In genomic region chr11:74749127-74749964, GRCh38 we compare ENCODE assay signal across 8 cellular contexts. TPM values are rescaled to one million over a fixed set of nuclear protein-coding genes. Genes with fewer than 3 reads are reported as not detected.
DNase-seq lines count a peak whose midpoint lies in the region; ATAC-seq and TF ChIP-seq lines count a peak whose summit lies in the region.

No MANE protein-coding gene starts in this region.

- peaks cover 3% of the 10 kb centered on the region for H3K36me3 Mint-ChIP-seq in neural crest cell (ENCODE audit: low read depth)

- H3K9me2 ChIP-seq in PC-3 (replicated peaks; ENCODE audit: low read length) = no peaks in the 10 kb centered on the region

- H3K4me3 ChIP-seq in PC-3 (ENCODE audit: low read length) (peak overlapping the region; percentile 90), fibroblast of the aortic adventitia (ENCODE audit: low read depth, low read length) (peak overlapping the region; percentile 86), transverse colon (peak overlapping the region; percentile 97 to 99 (median 98))

- TF ChIP-seq POLR2A in GM18951 (IDR thresholded peaks at IDR 0.05; ENCODE audit: extremely low read depth, insufficient read depth, insufficient read length) (peak; percentile 17), transverse colon (IDR thresholded peaks at IDR 0.05) (no peak)

- peak; percentile 49 for ATAC-seq in HG03135 (IDR thresholded peaks at IDR 0.05; ENCODE audit: unreplicated experiment)
- ATAC-seq in PC-3 = peak; percentile 70

- H3K4me2 ChIP-seq in PC-3 (ENCODE audit: low read length) = peak overlapping the region; percentile 95

- peak overlapping the region; percentile 91 for H3K4me3 Mint-ChIP-seq in neural crest cell

- H3K27me3 Mint-ChIP-seq in neural crest cell (ENCODE audit: low read depth) = no peaks in the 10 kb centered on the region

- H2AFZ ChIP-seq in PC-3 (ENCODE audit: low read length) = peak overlapping the region; percentile 77

- H3K27me3 ChIP-seq in PC-3 (ENCODE audit: low read length) (no peaks in the 10 kb centered on the region), transverse colon (no peaks in the 10 kb centered on the region)

- H3K9ac ChIP-seq in PC-3 (ENCODE audit: low read length) = peak overlapping the region; percentile 87

- DNase-seq in C1 segment of cervical spinal cord (lab: John Stamatoyannopoulos, UW) (peak in 10 of 14 donors; percentile 20 to 76 (median 46)), PC-3 (peak; percentile 53), activated T-helper 1 cell treated with Interleukin-2 at 50 U/mL for 16 hours (ENCODE audit: low read depth) (peak; percentile 29), fibroblast of the aortic adventitia (ENCODE audit: low read depth) (peak; percentile 41), neural crest cell (ENCODE audit: low read depth, low spot score) (peak; percentile 25), transverse colon (peak; percentile 54)

- H3K27ac Mint-ChIP-seq in neural crest cell (ENCODE audit: unreplicated experiment) = peak overlapping the region; percentile 95

- no peaks in the 10 kb centered on the region for H3K9me3 ChIP-seq in PC-3 (ENCODE audit: low read length)
- no peaks in the 10 kb centered on the region for H3K9me3 ChIP-seq in transverse colon

- TF ChIP-seq EP300 in transverse colon (IDR thresholded peaks at IDR 0.05; ENCODE audit: low read depth) = no peak

- intact Hi-C loops in PC-3 (cut with micrococcal nuclease) = no loop called here
- intact Hi-C loops in transverse colon (cut with DNase I; ENCODE audit: low total_unique reads) = no loop called here

- no peaks in the 10 kb centered on the region for H3K9me3 Mint-ChIP-seq in neural crest cell

- peaks cover 3% of the 10 kb centered on the region for H3F3A ChIP-seq in PC-3 (ENCODE audit: low read length, unreplicated experiment)

- in situ Hi-C loops in GM18951 (cut with MboI; ENCODE audit: low sequenced_read_pairs, unreplicated experiment) (no loop called here), transverse colon (cut with MboI; ENCODE audit: low pct_ligation_motif_present in 1 of 4, low pct_unique_long_range_greater_than_20kb in 1 of 4, low sequenced_read_pairs in 3 of 4) (loop anchor here in 3 of 4 donors (25.0 kb wide), 2 partner anchors 137 to 287 kb away; partner anchors contain the start of gene KCNE3 (in 3 of the 3))

- peaks cover 23% of the 10 kb centered on the region for H4K20me1 ChIP-seq in PC-3 (ENCODE audit: low read length)

- WGBS in transverse colon (ENCODE audit: low coverage in 1 of 2), 2 donors = 0 to 2% methylated on average over 6 to 46 of the region's 63 CpGs

- peaks cover 52% of the 10 kb centered on the region for H3K79me2 ChIP-seq in PC-3 (ENCODE audit: low read length)

- CTCF ChIA-PET in PC-3 (lab: Charles Lee) = interaction anchor here (1.0 kb wide), 2 partner anchors 10 to 47 kb away, joined by 3 to 4 read pairs; no protein-coding TSS in a partner anchor

- peaks cover 37% of the 10 kb centered on the region for H3K4me1 Mint-ChIP-seq in neural crest cell

- H3K27ac ChIP-seq in PC-3 (ENCODE audit: low read length) (peak overlapping the region; percentile 55), transverse colon (peak overlapping the region; percentile 96 to 99 (median 98))

- POLR2A ChIA-PET in PC-3 (lab: Charles Lee; ENCODE audit: unreplicated experiment) = interaction anchor here (0.7 kb wide), 1 partner anchor 119 kb away, joined by 3 read pairs; no protein-coding TSS in a partner anchor

- H3K4me1 ChIP-seq in PC-3 (ENCODE audit: insufficient read depth, low read length) = peaks cover 33% of the 10 kb centered on the region
- peaks cover 13 to 48% (median 23%) of the 10 kb centered on the region in 4 donors for H3K4me1 ChIP-seq in transverse colon

- no TSS peak for BruUV-seq in PC-3 (replicated peaks; lab: Mats Ljungman, UMichigan)

- TF ChIP-seq CTCF in PC-3 (conservative IDR thresholded peaks at IDR 0.05; ENCODE audit: low read depth, low read length) = no peak
- TF ChIP-seq CTCF in fibroblast of the aortic adventitia (IDR thresholded peaks at IDR 0.05; ENCODE audit: insufficient read depth, low read length) = no peak
- no peak for TF ChIP-seq CTCF in neural crest cell (conservative IDR thresholded peaks at IDR 0.05)
- TF ChIP-seq CTCF in transverse colon (IDR thresholded peaks at IDR 0.05) = no peak

- H3K36me3 ChIP-seq in PC-3 (ENCODE audit: low read depth, low read length) (no peaks in the 10 kb centered on the region), transverse colon (no peaks in the 10 kb centered on the region)

RNA-seq across cellular contexts. Expression of gene RNF169, which starts 0.7 kb away (rescaled TPM):
- total RNA-seq in PC-3 (2014; rRNA removed) = 20.4 and 20.8 TPM in 2 replicates
- total RNA-seq in fibroblast of the aortic adventitia (ENCODE audit: low replicate concordance) = 20.3 and 28.5 TPM in 2 replicates
- total RNA-seq in neural crest cell = 23.4 and 23.5 TPM in 2 replicates
- 10 to 100 TPM; 15.1 to 22.4 (median 16.6) TPM for total RNA-seq in transverse colon

RNA-seq across cellular contexts. Expression of gene CHRDL2, which starts 18.1 kb away (rescaled TPM):
- total RNA-seq in PC-3 (2014; rRNA removed) (not detected in 2 replicates), fibroblast of the aortic adventitia (ENCODE audit: low replicate concordance) (not detected in 2 replicates), neural crest cell (0.35 and 0.55 TPM in 2 replicates), transverse colon (10 to 100 TPM in 1 of 4 donors, 1 to 10 TPM in 3; 2.2 to 20.9 (median 4.0) TPM)

Comparison
In these comparisons a context has a peak if more than half of its experiments do, and no peak if none do; other contexts are left out.
1. Peak in every context shown above with its lines: DNase-seq, ATAC-seq, H3K4me3 ChIP-seq and H3K27ac ChIP-seq.